2 cellular contexts compared by ENCODE assay signal in the genomic region with DNA sequence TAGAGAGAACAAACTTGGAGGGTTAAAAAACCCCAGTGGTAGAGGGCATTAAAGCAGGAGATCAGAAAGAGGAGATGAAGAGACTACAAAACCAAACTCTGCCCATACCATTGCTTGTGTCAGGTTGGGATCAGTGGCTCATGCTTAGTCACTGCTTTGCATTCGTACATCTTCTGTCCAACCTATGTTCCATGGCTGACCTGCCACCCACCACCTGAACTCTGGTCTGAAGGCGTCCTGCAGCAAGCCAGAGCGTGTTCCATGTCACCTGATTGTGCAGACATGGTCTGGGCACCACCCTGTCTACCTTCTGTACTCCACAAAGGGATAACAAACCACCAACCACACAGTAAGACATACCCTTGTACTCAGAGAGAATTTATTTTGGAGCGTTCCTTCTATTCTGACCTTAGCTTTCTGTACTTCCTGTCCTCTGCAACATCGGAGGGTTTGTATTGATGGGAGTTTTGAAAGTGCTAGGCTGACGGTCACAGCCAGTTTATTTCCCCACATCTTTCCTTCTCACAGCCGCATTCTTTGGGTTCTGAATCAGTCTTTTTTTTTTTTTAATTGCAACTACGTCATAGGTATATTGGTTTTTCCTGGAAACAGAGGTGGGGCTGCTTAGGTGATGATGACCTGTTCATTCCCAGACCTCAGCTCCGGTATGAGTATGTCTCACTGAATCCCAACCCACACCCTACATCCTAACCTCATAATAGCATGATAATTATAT.
A peak's percentile ranks its signal among the peaks of the same experiment; 100 is the strongest.
TF ChIP-seq lines count a peak whose summit lies in the region.

No MANE protein-coding gene starts in this region.

TF ChIP-seq in IMR-90, 13 proteins besides CTCF, POLR2A, EP300 and RAD21 (continued from another document):
- TF ChIP-seq, protein P1, sequence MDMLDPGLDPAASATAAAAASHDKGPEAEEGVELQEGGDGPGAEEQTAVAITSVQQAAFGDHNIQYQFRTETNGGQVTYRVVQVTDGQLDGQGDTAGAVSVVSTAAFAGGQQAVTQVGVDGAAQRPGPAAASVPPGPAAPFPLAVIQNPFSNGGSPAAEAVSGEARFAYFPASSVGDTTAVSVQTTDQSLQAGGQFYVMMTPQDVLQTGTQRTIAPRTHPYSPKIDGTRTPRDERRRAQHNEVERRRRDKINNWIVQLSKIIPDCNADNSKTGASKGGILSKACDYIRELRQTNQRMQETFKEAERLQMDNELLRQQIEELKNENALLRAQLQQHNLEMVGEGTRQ (IDR thresholded peaks at IDR 0.05; ENCODE audit: low read depth, low read length) = no peak
- TF ChIP-seq NFE2L2 (IDR thresholded peaks at IDR 0.05; ENCODE audit: low read depth, low read length) = no peak
- TF ChIP-seq MAFK (IDR thresholded peaks at IDR 0.05; ENCODE audit: low read depth, low read length) = no peak
- no peak for TF ChIP-seq SMC3 (IDR thresholded peaks at IDR 0.05; ENCODE audit: low read depth, low read length)
- TF ChIP-seq, protein P2, sequence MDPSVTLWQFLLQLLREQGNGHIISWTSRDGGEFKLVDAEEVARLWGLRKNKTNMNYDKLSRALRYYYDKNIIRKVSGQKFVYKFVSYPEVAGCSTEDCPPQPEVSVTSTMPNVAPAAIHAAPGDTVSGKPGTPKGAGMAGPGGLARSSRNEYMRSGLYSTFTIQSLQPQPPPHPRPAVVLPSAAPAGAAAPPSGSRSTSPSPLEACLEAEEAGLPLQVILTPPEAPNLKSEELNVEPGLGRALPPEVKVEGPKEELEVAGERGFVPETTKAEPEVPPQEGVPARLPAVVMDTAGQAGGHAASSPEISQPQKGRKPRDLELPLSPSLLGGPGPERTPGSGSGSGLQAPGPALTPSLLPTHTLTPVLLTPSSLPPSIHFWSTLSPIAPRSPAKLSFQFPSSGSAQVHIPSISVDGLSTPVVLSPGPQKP (IDR thresholded peaks at IDR 0.05; ENCODE audit: borderline replicate concordance, low read depth, low read length) = no peak
- no peak for TF ChIP-seq RFX5 (IDR thresholded peaks at IDR 0.05; ENCODE audit: low read depth, low read length)
- TF ChIP-seq FOS (IDR thresholded peaks at IDR 0.05; ENCODE audit: low read depth, low read length) = no peak
- no peak for TF ChIP-seq CHD1 (IDR thresholded peaks at IDR 0.05; ENCODE audit: low read depth, low read length)
- no peak for TF ChIP-seq CEBPB (IDR thresholded peaks at IDR 0.05; ENCODE audit: low read depth, low read length)

TF ChIP-seq in HepG2, 621 proteins besides CTCF, POLR2A, EP300 and RAD21 (continued from another document):
- TF ChIP-seq, protein P3, sequence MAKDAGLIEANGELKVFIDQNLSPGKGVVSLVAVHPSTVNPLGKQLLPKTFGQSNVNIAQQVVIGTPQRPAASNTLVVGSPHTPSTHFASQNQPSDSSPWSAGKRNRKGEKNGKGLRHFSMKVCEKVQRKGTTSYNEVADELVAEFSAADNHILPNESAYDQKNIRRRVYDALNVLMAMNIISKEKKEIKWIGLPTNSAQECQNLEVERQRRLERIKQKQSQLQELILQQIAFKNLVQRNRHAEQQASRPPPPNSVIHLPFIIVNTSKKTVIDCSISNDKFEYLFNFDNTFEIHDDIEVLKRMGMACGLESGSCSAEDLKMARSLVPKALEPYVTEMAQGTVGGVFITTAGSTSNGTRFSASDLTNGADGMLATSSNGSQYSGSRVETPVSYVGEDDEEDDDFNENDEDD (CRISPR knock-in tag; IDR thresholded peaks at IDR 0.05; ENCODE audit: borderline replicate concordance) = no peak
- TF ChIP-seq CREM (IDR thresholded peaks at IDR 0.05) = no peak
- TF ChIP-seq CREM (CRISPR knock-in tag; IDR thresholded peaks at IDR 0.05) = no peak
- TF ChIP-seq, protein P4, sequence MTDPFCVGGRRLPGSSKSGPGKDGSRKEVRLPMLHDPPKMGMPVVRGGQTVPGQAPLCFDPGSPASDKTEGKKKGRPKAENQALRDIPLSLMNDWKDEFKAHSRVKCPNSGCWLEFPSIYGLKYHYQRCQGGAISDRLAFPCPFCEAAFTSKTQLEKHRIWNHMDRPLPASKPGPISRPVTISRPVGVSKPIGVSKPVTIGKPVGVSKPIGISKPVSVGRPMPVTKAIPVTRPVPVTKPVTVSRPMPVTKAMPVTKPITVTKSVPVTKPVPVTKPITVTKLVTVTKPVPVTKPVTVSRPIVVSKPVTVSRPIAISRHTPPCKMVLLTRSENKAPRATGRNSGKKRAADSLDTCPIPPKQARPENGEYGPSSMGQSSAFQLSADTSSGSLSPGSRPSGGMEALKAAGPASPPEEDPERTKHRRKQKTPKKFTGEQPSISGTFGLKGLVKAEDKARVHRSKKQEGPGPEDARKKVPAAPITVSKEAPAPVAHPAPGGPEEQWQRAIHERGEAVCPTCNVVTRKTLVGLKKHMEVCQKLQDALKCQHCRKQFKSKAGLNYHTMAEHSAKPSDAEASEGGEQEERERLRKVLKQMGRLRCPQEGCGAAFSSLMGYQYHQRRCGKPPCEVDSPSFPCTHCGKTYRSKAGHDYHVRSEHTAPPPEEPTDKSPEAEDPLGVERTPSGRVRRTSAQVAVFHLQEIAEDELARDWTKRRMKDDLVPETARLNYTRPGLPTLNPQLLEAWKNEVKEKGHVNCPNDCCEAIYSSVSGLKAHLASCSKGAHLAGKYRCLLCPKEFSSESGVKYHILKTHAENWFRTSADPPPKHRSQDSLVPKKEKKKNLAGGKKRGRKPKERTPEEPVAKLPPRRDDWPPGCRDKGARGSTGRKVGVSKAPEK (CRISPR knock-in tag; IDR thresholded peaks at IDR 0.05; ENCODE audit: borderline replicate concordance) = 0 out of 2 replicates have a peak, but pooled peaks have one; percentile 30
- 0 out of 2 replicates have a peak, but pooled peaks have one; percentile 19 for TF ChIP-seq SP4 (CRISPR knock-in tag; IDR thresholded peaks at IDR 0.05)
